ENCODE assay signal across 8 cellular contexts in the genomic region with DNA sequence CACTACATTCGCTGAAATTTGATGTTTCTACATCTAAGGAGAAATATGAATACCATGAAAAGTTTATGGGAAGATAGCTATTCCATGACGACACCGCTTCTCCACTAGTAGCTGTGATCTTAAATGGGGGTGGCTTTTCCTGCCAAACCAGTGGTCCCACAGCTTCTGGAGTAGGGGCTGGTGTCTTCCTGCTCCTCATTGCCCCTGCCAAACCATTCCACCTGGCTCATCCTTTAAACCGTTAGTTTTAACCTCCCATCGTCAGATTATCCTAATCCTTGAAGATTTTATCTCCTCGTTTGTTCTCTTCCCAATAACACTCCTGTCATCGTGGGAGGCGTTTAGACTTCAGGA. TPM values are rescaled to one million over a fixed set of nuclear protein-coding genes. Genes with fewer than 3 reads are reported as not detected.
DNase-seq lines count a peak whose midpoint lies in the region; ATAC-seq and TF ChIP-seq lines count a peak whose summit lies in the region.

No MANE protein-coding gene starts in this region.

- no peaks in the 10 kb centered on the region for H3F3A ChIP-seq in SK-N-SH (replicated peaks; ENCODE audit: insufficient read depth)

- H3K79me2 ChIP-seq in SK-N-SH (ENCODE audit: insufficient read depth) = peaks cover 32% of the 10 kb centered on the region

- no peak for TF ChIP-seq RAD21 in SK-N-SH (IDR thresholded peaks at IDR 0.05; ENCODE audit: low read length)

- peak overlapping the region; percentile 78 for H3K4me3 ChIP-seq in GM12864 (ENCODE audit: low read depth, low read length)
- H3K4me3 ChIP-seq in SK-N-SH (ENCODE audit: low read depth in 2 of 2, low read length in 1 of 2) = peak overlapping the region; percentile 81 to 97
- H3K4me3 ChIP-seq in fibroblast of pulmonary artery (replicated peaks; ENCODE audit: low read depth, low read length) = peak overlapping the region; percentile 87
- peak overlapping the region; percentile 57 to 85 (median 69) for H3K4me3 ChIP-seq in sigmoid colon

- TF ChIP-seq EP300 in SK-N-SH (IDR thresholded peaks at IDR 0.05; ENCODE audit: borderline replicate concordance in 1 of 2, low read depth in 1 of 2, low read length in 1 of 2) = no peak
- TF ChIP-seq EP300 in sigmoid colon (IDR thresholded peaks at IDR 0.05) = no peak

- H4K20me1 ChIP-seq in SK-N-SH (ENCODE audit: insufficient read depth) = no peaks in the 10 kb centered on the region

- intact Hi-C loops in sigmoid colon (cut with DNase I) = loop anchor here (1.0 to 5.0 kb wide), 6 partner anchors 17 to 110 kb away; partner anchors contain the start of genes ZNF155, ZNF221, ZNF223 and ZNF224

- H3K36me3 ChIP-seq in SK-N-SH (replicated peaks in 1 of 2; ENCODE audit: control insufficient read depth in 1 of 2, insufficient read depth in 2 of 2, low read length in 1 of 2) = peaks cover 8 to 17% of the 10 kb centered on the region in 2 experiments
- H3K36me3 ChIP-seq in sigmoid colon = peaks cover 2 to 14% (median 4%) of the 10 kb centered on the region in 4 donors

- WGBS in SK-N-SH (ENCODE audit: low lambda C conversion rate) = 19% methylated on average over 8 of the region's 8 CpGs
- 13 to 16% methylated on average over 8 of the region's 8 CpGs for WGBS in sigmoid colon, 2 donors

- no peak for TF ChIP-seq CTCF in GM12864 (IDR thresholded peaks at IDR 0.05; ENCODE audit: low read depth, low read length, missing control alignments)
- TF ChIP-seq CTCF in SK-N-SH (IDR thresholded peaks at IDR 0.05) = no peak
- TF ChIP-seq CTCF in fibroblast of pulmonary artery (IDR thresholded peaks at IDR 0.05; ENCODE audit: low read length, missing control alignments) = no peak
- TF ChIP-seq CTCF in sigmoid colon (IDR thresholded peaks at IDR 0.05) = no peak

- CTCF ChIA-PET in SK-N-SH (lab: Yijun Ruan, JAX) = interaction anchor here (1.1 kb wide), 1 partner anchor 111 kb away, joined by 3 read pairs; the partner anchor contains the start of gene ZNF225

- H3K27me3 ChIP-seq in SK-N-SH (ENCODE audit: insufficient read depth) = no peaks in the 10 kb centered on the region
- no peaks in the 10 kb centered on the region for H3K27me3 ChIP-seq in sigmoid colon

- no peak for ATAC-seq in GM21619 (IDR thresholded peaks at IDR 0.05; ENCODE audit: unreplicated experiment)

- no peak for TF ChIP-seq POLR2A in sigmoid colon (IDR thresholded peaks at IDR 0.05)

- no peaks in the 10 kb centered on the region for H3K9me2 ChIP-seq in SK-N-SH

- peak overlapping the region; percentile 44 to 77; a peak in 2 of 4 replicates for H3K27ac ChIP-seq in SK-N-SH (ENCODE audit: low read depth in 2 of 2, low read length in 1 of 2)
- H3K27ac ChIP-seq in sigmoid colon = peak overlapping the region; percentile 69 to 81 (median 80)

- H3K9ac ChIP-seq in SK-N-SH = peak overlapping the region; percentile 64; the same call in 1 of the 2 replicates

- H2AFZ ChIP-seq in SK-N-SH (ENCODE audit: low read depth) = peak overlapping the region; percentile 93

- H3K4me1 ChIP-seq in SK-N-SH (ENCODE audit: control insufficient read depth in 1 of 2, insufficient read depth in 2 of 2, low read depth in 1 of 2, low read length in 1 of 2) = peaks cover 0 to 11% of the 10 kb centered on the region in 2 experiments; a peak in 2 of 4 replicates
- H3K4me1 ChIP-seq in sigmoid colon = peaks cover 0 to 19% (median 12%) of the 10 kb centered on the region in 4 donors

- H3K9me3 ChIP-seq in SK-N-SH = no peaks in the 10 kb centered on the region
- H3K9me3 ChIP-seq in sigmoid colon = peaks cover 0 to 12% (median 4%) of the 10 kb centered on the region in 4 donors

- POLR2A ChIA-PET in SK-N-SH (lab: Yijun Ruan, JAX) = no interaction called here

- H3K4me2 ChIP-seq in SK-N-SH = peak overlapping the region; percentile 77

- DNase-seq in GM12864 (ENCODE audit: low read depth) = no peak
- no peak for DNase-seq in SK-N-SH
- peak; percentile 8 for DNase-seq in fibroblast of pulmonary artery (ENCODE audit: low read depth)
- no peak for DNase-seq in sigmoid colon
- no peak for DNase-seq in COLO668 (lab: John Stamatoyannopoulos, UW; ENCODE audit: unreplicated experiment)
- no peak for DNase-seq in stimulated activated CD4-positive, alpha-beta T cell treated with anti-CD3 and anti-CD28 coated beads, Interleukin-15, amount 100 ng/mL, for 24 hours
- no peak for DNase-seq in NCI-H774 (lab: John Stamatoyannopoulos, UW)

TF ChIP-seq in SK-N-SH, 30 proteins besides CTCF, POLR2A, EP300 and RAD21 (continues in another document):
- no peak for TF ChIP-seq RFX5 (IDR thresholded peaks at IDR 0.05; ENCODE audit: low read length)
- no peak for TF ChIP-seq FOXM1 (IDR thresholded peaks at IDR 0.05; ENCODE audit: low read depth)
- no peak for TF ChIP-seq TAF1 (IDR thresholded peaks at IDR 0.05; ENCODE audit: borderline replicate concordance, low read depth, low read length)
- TF ChIP-seq GATA2 (CRISPR knock-in tag; IDR thresholded peaks at IDR 0.05) = no peak
- TF ChIP-seq, protein P1, sequence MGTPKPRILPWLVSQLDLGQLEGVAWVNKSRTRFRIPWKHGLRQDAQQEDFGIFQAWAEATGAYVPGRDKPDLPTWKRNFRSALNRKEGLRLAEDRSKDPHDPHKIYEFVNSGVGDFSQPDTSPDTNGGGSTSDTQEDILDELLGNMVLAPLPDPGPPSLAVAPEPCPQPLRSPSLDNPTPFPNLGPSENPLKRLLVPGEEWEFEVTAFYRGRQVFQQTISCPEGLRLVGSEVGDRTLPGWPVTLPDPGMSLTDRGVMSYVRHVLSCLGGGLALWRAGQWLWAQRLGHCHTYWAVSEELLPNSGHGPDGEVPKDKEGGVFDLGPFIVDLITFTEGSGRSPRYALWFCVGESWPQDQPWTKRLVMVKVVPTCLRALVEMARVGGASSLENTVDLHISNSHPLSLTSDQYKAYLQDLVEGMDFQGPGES (IDR thresholded peaks at IDR 0.05; ENCODE audit: low read depth, low read length) = no peak
- TF ChIP-seq, protein P2, sequence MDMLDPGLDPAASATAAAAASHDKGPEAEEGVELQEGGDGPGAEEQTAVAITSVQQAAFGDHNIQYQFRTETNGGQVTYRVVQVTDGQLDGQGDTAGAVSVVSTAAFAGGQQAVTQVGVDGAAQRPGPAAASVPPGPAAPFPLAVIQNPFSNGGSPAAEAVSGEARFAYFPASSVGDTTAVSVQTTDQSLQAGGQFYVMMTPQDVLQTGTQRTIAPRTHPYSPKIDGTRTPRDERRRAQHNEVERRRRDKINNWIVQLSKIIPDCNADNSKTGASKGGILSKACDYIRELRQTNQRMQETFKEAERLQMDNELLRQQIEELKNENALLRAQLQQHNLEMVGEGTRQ (IDR thresholded peaks at IDR 0.05; ENCODE audit: borderline replicate concordance, low read depth, low read length) = no peak
- no peak for TF ChIP-seq RXRA (IDR thresholded peaks at IDR 0.05; ENCODE audit: borderline replicate concordance, low read depth)
- TF ChIP-seq SMC3 (IDR thresholded peaks at IDR 0.05; ENCODE audit: low read depth, low read length) = no peak
- no peak for TF ChIP-seq NFIC (IDR thresholded peaks at IDR 0.05; ENCODE audit: borderline replicate concordance)
- TF ChIP-seq ZBTB33 (IDR thresholded peaks at IDR 0.05; ENCODE audit: borderline replicate concordance, low read depth) = no peak
- TF ChIP-seq EZH2phosphoT487 (IDR thresholded peaks at IDR 0.05; ENCODE audit: borderline replicate concordance, low read depth) = no peak
- TF ChIP-seq NRF1 (IDR thresholded peaks at IDR 0.05; ENCODE audit: low read depth, low read length) = no peak
- no peak for TF ChIP-seq FOXJ3 (CRISPR knock-in tag; IDR thresholded peaks at IDR 0.05)
- TF ChIP-seq GABPA (IDR thresholded peaks at IDR 0.05; ENCODE audit: low read depth) = no peak
- TF ChIP-seq POLR2AphosphoS5 (IDR thresholded peaks at IDR 0.05; ENCODE audit: low read depth, low read length) = no peak

RNA-seq across cellular contexts. Expression of gene ZNF230, which starts 0.6 kb away (rescaled TPM):
- 1.8 and 2.4 TPM in 2 replicates for polyA plus RNA-seq in SK-N-SH (2012; rRNA removed)
- 1.6 and 1.7 TPM in 2 replicates for polyA plus RNA-seq in SK-N-SH (2012; cell fraction: cytosol; rRNA removed)
- 4.5 and 4.8 TPM in 2 replicates for polyA plus RNA-seq in SK-N-SH (2012; cell fraction: nucleus; rRNA removed)
- 10 to 100 TPM in 1 of 4 donors, 1 to 10 TPM in 3; 3.0 to 10.6 (median 5.1) TPM for total RNA-seq in sigmoid colon
- 1 to 10 TPM; 1.2 to 2.0 (median 1.4) TPM for polyA plus RNA-seq in sigmoid colon

RNA-seq across cellular contexts. Expression of gene ZNF155, which starts 18.2 kb away (rescaled TPM):
- polyA plus RNA-seq in SK-N-SH (2012; rRNA removed) = 2.1 and 3.8 TPM in 2 replicates
- polyA plus RNA-seq in SK-N-SH (2012; cell fraction: cytosol; rRNA removed) = 2.0 and 2.2 TPM in 2 replicates
- 2.9 and 8.9 TPM in 2 replicates for polyA plus RNA-seq in SK-N-SH (2012; cell fraction: nucleus; rRNA removed)
- total RNA-seq in sigmoid colon = 1 to 10 TPM; 5.5 to 8.2 (median 7.5) TPM
- polyA plus RNA-seq in sigmoid colon = 1 to 10 TPM; 1.8 to 4.5 (median 2.3) TPM

RNA-seq across cellular contexts. Expression of gene ZNF222, which starts 23.0 kb away (rescaled TPM):
- polyA plus RNA-seq in SK-N-SH (2012; rRNA removed) = 3.7 and 6.7 TPM in 2 replicates
- polyA plus RNA-seq in SK-N-SH (2012; cell fraction: cytosol; rRNA removed) = 5.7 TPM in 2 replicates
- polyA plus RNA-seq in SK-N-SH (2012; cell fraction: nucleus; rRNA removed) = 4.0 and 5.9 TPM in 2 replicates
- 1 to 10 TPM; 1.9 to 3.8 (median 2.4) TPM for total RNA-seq in sigmoid colon
- 1 to 10 TPM in 2 of 3 donors, under 1 TPM in 1; 0.60 to 2.1 (median 1.6) TPM for polyA plus RNA-seq in sigmoid colon

RNA-seq across cellular contexts. Expression of gene ZNF223, which starts 49.6 kb away (rescaled TPM):
- polyA plus RNA-seq in SK-N-SH (2012; rRNA removed) (2.7 and 4.1 TPM in 2 replicates), sigmoid colon (1 to 10 TPM; 3.0 to 3.7 (median 3.1) TPM)
- 3.0 and 3.8 TPM in 2 replicates for polyA plus RNA-seq in SK-N-SH (2012; cell fraction: cytosol; rRNA removed)
- 7.7 and 13.7 TPM in 2 replicates for polyA plus RNA-seq in SK-N-SH (2012; cell fraction: nucleus; rRNA removed)
- total RNA-seq in sigmoid colon = 1 to 10 TPM; 2.5 to 5.0 (median 4.2) TPM

RNA-seq across cellular contexts. Expression of gene ZNF221, which starts 51.2 kb away (rescaled TPM):
- 0.64 and 1.7 TPM in 2 replicates for polyA plus RNA-seq in SK-N-SH (2012; rRNA removed)
- polyA plus RNA-seq in SK-N-SH (2012; cell fraction: cytosol; rRNA removed) = 1.1 and 1.7 TPM in 2 replicates
- polyA plus RNA-seq in SK-N-SH (2012; cell fraction: nucleus; rRNA removed) = 1.1 and 1.3 TPM in 2 replicates
- 1 to 10 TPM; 2.9 to 6.8 (median 4.8) TPM for total RNA-seq in sigmoid colon
- 1 to 10 TPM in 1 of 3 donors, under 1 TPM in 1, not detected in 1; 0.60 to 1.7 TPM for polyA plus RNA-seq in sigmoid colon
